Comparison of ENCODE assay signal across 9 cellular contexts in the genomic region with DNA sequence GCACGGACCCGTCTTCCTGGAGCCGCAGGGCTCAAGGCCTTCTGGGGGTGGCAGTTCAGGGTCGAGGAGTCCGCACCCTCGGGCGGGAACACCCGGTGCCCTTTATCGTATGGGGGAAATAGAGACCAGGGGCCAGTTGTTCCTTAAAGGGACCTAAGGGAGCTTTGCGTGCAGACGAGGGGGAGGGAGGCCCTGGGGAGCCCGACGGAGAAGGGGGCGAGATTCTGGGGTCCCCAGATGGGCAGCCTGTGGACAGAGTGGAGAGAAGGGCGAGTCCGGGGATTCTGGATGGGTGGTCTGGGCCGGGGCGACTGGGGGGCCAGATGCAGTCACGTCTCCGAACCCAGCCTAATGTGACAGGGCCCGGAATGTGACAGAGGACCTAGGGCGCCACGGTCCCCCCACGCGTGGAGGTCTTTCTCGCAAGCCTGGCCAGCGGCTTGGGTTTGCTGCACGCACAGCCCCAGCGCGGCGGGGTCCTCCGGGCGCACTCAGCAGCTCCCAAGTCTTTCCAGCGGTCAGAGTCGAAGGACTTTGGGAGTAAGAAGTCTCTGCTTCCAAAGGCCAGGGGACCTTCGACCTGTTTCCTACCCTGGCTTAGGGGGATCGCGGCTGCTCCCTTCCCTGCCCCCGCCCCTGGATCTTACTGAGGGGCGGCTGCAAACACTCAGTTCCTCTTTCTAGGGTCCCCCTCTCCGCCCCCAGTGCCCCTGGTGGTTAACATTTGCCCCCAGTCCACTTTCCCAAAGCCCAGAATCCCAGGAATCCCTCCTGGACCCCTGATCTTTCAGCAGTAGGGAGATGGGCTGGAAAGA. TPM values are rescaled to one million over a fixed set of nuclear protein-coding genes. Genes with fewer than 3 reads are reported as not detected.
DNase-seq lines count a peak whose midpoint lies in the region; ATAC-seq and TF ChIP-seq lines count a peak whose summit lies in the region.
"Had no signal": no experiment of that assay in that cellular context is flagged by ENCODE, and none has a peak within 500 bp of the region (broad histone marks: within the 10 kb centered on the region; RNA-seq: fewer than 3 reads in every experiment).

No MANE protein-coding gene starts in this region.

- H3K4me3 Mint-ChIP-seq in immature natural killer cell (peak overlapping the region in 4 of 5 donors; percentile 50 to 68 (median 56)), HFFc6 (no peak overlapping the region)
- peak overlapping the region; percentile 73 to 81 for H3K4me3 Mint-ChIP-seq in stimulated activated naive CD8-positive, alpha-beta T cell treated with anti-CD3 and anti-CD28 coated beads, Interleukin-15, amount 100 ng/mL, for 72 hours

- H3K9me3 Mint-ChIP-seq in immature natural killer cell (peaks cover 0 to 2% (median 0%) of the 10 kb centered on the region in 6 donors), HFFc6 (no peaks in the 10 kb centered on the region; the same call in 1 of the 2 replicates)
- H3K9me3 Mint-ChIP-seq in stimulated activated naive CD8-positive, alpha-beta T cell treated with anti-CD3 and anti-CD28 coated beads, Interleukin-15, amount 100 ng/mL, for 72 hours = peaks cover 5 to 14% of the 10 kb centered on the region in 2 donors

- peaks cover 2 to 13% (median 6%) of the 10 kb centered on the region in 3 donors for H3K27me3 Mint-ChIP-seq in immature natural killer cell (ENCODE audit: low read depth in 3 of 3)
- peaks cover 85% of the 10 kb centered on the region for H3K27me3 Mint-ChIP-seq in stimulated activated naive CD8-positive, alpha-beta T cell treated with anti-CD3 and anti-CD28 coated beads, Interleukin-15, amount 100 ng/mL, for 72 hours
- peaks cover 8% of the 10 kb centered on the region for H3K27me3 Mint-ChIP-seq in HFFc6 (ENCODE audit: insufficient read depth)

- H3K27me3 ChIP-seq in HUES48 (ENCODE audit: control insufficient read depth, insufficient read depth, low read length) = peaks cover 38% of the 10 kb centered on the region

- no peak overlapping the region for H3K27ac ChIP-seq in HUES48 (ENCODE audit: low read depth, low read length)

- peak overlapping the region; percentile 53 for H3K4me3 ChIP-seq in HUES48 (ENCODE audit: low read depth, low read length)

- H3K9me3 ChIP-seq in HUES48 (ENCODE audit: control insufficient read depth, insufficient read depth, low read length) = 0 out of 2 replicates have a peak, but pooled peaks cover 4% of the 10 kb centered on the region

- peak; percentile 6 for DNase-seq in astrocyte of the hippocampus (ENCODE audit: low read depth, low spot score)
- DNase-seq in immature natural killer cell = no peak
- DNase-seq in stimulated activated naive CD8-positive, alpha-beta T cell treated with anti-CD3 and anti-CD28 coated beads, Interleukin-15, amount 100 ng/mL, for 72 hours = no peak
- no peak for DNase-seq in islet precursor cell
- DNase-seq in NCI-H187 (lab: John Stamatoyannopoulos, UW) = no peak
- no peak for DNase-seq in HFFc6
- DNase-seq: NCI-H446 had no signal

- no peak for ATAC-seq in stimulated activated naive CD8-positive, alpha-beta T cell treated with anti-CD3 and anti-CD28 coated beads, Interleukin-15, amount 100 ng/mL, for 72 hours
- no peak for ATAC-seq in HG03565 (IDR thresholded peaks at IDR 0.05; ENCODE audit: unreplicated experiment)

- 0 out of 2 replicates have a peak, but pooled peaks cover 7% of the 10 kb centered on the region for H3K4me1 ChIP-seq in HUES48 (ENCODE audit: control insufficient read depth, insufficient read depth, low read length)

- no peaks in the 10 kb centered on the region for H3K36me3 ChIP-seq in HUES48 (ENCODE audit: control insufficient read depth, insufficient read depth, low read length)

- H3K36me3 Mint-ChIP-seq in immature natural killer cell (peaks cover 3 to 7% (median 4%) of the 10 kb centered on the region in 3 donors), HFFc6 (ENCODE audit: low read depth) (peaks cover 9% of the 10 kb centered on the region; the same call in 1 of the 2 replicates)

- peaks cover 29 to 47% of the 10 kb centered on the region in 2 donors for H3K4me1 Mint-ChIP-seq in immature natural killer cell
- H3K4me1 Mint-ChIP-seq in stimulated activated naive CD8-positive, alpha-beta T cell treated with anti-CD3 and anti-CD28 coated beads, Interleukin-15, amount 100 ng/mL, for 72 hours = peaks cover 48% of the 10 kb centered on the region
- 0 out of 2 replicates have a peak, but pooled peaks cover 6% of the 10 kb centered on the region for H3K4me1 Mint-ChIP-seq in HFFc6 (ENCODE audit: low read depth)

- no peak for TF ChIP-seq CTCF in HFFc6 (IDR thresholded peaks at IDR 0.05)

- H3K9ac ChIP-seq in HUES48 (ENCODE audit: low read depth, low read length) = no peak overlapping the region

- H3K27ac Mint-ChIP-seq in immature natural killer cell (no peak overlapping the region), HFFc6 (no peak overlapping the region)
- H3K27ac Mint-ChIP-seq in stimulated activated naive CD8-positive, alpha-beta T cell treated with anti-CD3 and anti-CD28 coated beads, Interleukin-15, amount 100 ng/mL, for 72 hours = peak overlapping the region in 1 of 2 donors; percentile 79

RNA-seq across cellular contexts. Expression of gene TUBA8, which starts 0.5 kb away (rescaled TPM):
- polyA plus RNA-seq in immature natural killer cell = 1 to 10 TPM in 2 of 3 donors, not detected in 1; 2.2 to 2.9 TPM
- under 1 TPM; 0.14 to 0.43 (median 0.29) TPM for total RNA-seq in HFFc6 (2021; fragmentation: NEBNext Ultra II Directional; extraction: Animal tissue kit (Norgen Biotek cat#: 25700))

RNA-seq across cellular contexts. Expression of gene PEX26, which starts 33.4 kb away (rescaled TPM):
- polyA plus RNA-seq in immature natural killer cell = 1 to 10 TPM in 2 of 3 donors, under 1 TPM in 1; 0.27 to 6.4 (median 5.1) TPM
- 10 to 100 TPM; 38.9 to 49.8 (median 43.5) TPM for total RNA-seq in HFFc6 (2021; fragmentation: NEBNext Ultra II Directional; extraction: Animal tissue kit (Norgen Biotek cat#: 25700))

RNA-seq across cellular contexts. Expression of gene USP18, which starts 38.8 kb away (rescaled TPM):
- polyA plus RNA-seq in immature natural killer cell = 10 to 100 TPM; 13.1 to 25.5 (median 16.9) TPM
- total RNA-seq in HFFc6 (2021; fragmentation: NEBNext Ultra II Directional; extraction: Animal tissue kit (Norgen Biotek cat#: 25700)) = 1 to 10 TPM; 1.6 to 2.9 (median 2.4) TPM
